ENCODE assay signal across 14 cellular contexts in the genomic region with DNA sequence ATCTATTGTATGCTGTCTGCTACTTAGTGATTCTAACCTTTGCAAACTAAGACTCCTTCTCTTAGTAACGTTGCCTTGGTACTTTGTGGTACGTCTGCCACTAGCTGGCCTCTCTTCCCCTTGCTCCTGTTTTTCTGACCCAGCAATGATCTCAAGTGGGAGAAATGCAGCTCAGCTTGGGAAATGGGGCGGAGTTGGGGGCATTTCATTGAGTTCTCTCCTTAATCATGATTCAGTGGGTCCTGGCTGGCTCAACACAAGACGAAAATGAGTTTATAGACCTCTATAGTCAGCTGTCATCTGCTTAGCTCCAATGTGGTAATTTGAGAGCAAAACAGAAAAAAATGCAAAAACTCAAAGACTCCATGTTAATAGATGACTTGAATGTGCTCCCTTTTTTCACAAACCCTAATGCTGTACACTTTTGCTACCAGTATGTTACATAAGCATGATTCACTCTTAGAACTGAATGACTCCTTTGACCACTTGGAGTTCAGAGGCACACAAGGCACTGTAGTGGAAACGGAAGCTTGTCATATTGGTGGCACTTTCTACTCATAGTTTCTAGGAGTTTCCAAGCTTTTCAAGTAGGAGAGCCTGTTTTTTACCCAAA. TPM values are rescaled to one million over a fixed set of nuclear protein-coding genes. Genes with fewer than 3 reads are reported as not detected.
DNase-seq lines count a peak whose midpoint lies in the region; ATAC-seq, FAIRE-seq and TF ChIP-seq lines count a peak whose summit lies in the region.
"Had no signal": no experiment of that assay in that cellular context is flagged by ENCODE, and none has a peak within 500 bp of the region (broad histone marks: within the 10 kb centered on the region; RNA-seq: fewer than 3 reads in every experiment).

No MANE protein-coding gene starts in this region.

- H3K27ac Mint-ChIP-seq in activated CD4-positive, alpha-beta T cell treated with anti-CD3 and anti-CD28 coated beads for 36 hours = no peak overlapping the region
- H3K27ac Mint-ChIP-seq in astrocyte (ENCODE audit: unreplicated experiment) (peak overlapping the region; percentile 41), T-helper 17 cell (no peak overlapping the region)

- peak overlapping the region; percentile 43 for H3K4me2 ChIP-seq in astrocyte (ENCODE audit: low read length)

- H3K27ac ChIP-seq in astrocyte (ENCODE audit: low read depth, low read length) (no peak overlapping the region), transverse colon (peak overlapping the region; percentile 38 to 54 (median 48))
- H3K27ac ChIP-seq: esophagus squamous epithelium had no signal

- intact Hi-C loops in activated CD4-positive, alpha-beta T cell treated with anti-CD3 and anti-CD28 coated beads for 36 hours (cut with DNase I, micrococcal nuclease) = no loop called here
- intact Hi-C loops in transverse colon (cut with DNase I; ENCODE audit: low total_unique reads) = no loop called here

- H3K79me2 ChIP-seq in astrocyte (ENCODE audit: insufficient read depth, low read length) = no peaks in the 10 kb centered on the region

- H3K36me3 Mint-ChIP-seq in activated CD4-positive, alpha-beta T cell treated with anti-CD3 and anti-CD28 coated beads for 36 hours (ENCODE audit: low read depth) = no peaks in the 10 kb centered on the region
- peaks cover 2% of the 10 kb centered on the region for H3K36me3 Mint-ChIP-seq in astrocyte (ENCODE audit: low read depth, unreplicated experiment)
- peaks cover under 1% of the 10 kb centered on the region for H3K36me3 Mint-ChIP-seq in T-helper 17 cell (ENCODE audit: low read depth)

- DNase-seq in activated CD4-positive, alpha-beta T cell treated with anti-CD3 and anti-CD28 coated beads for 36 hours = no peak
- no peak for DNase-seq in activated CD4-positive, alpha-beta T cell treated with anti-CD3 and anti-CD28 coated beads, Interleukin-2, amount 50 U/mL, for 48 hours
- DNase-seq in astrocyte (ENCODE audit: low read depth) (peak; percentile 80), medulla oblongata (ENCODE audit: extremely low spot score) (peak; percentile 26), transverse colon (no peak), T-helper 17 cell (no peak)
- DNase-seq: activated effector memory CD4-positive, alpha-beta T cell treated with Interleukin-2 at 50 U/mL for 16 hours; esophagus squamous epithelium; kidney; NCI-H510A; nucleus accumbens; stimulated activated CD4-positive, alpha-beta T cell treated with anti-CD3 and anti-CD28 coated beads, Interleukin-4, amount 100 ng/mL, for 4 hours had no signal

- no peak for TF ChIP-seq POLR2A in transverse colon (IDR thresholded peaks at IDR 0.05)

- H3K27me3 ChIP-seq in astrocyte (ENCODE audit: insufficient read depth, low read length) (no peaks in the 10 kb centered on the region), transverse colon (no peaks in the 10 kb centered on the region)
- H3K27me3 ChIP-seq: esophagus squamous epithelium had no signal

- H3K4me3 ChIP-seq in astrocyte (ENCODE audit: insufficient read depth, low read depth, low read length) (no peak overlapping the region), transverse colon (no peak overlapping the region)
- H3K4me3 ChIP-seq: esophagus squamous epithelium had no signal

- no peaks in the 10 kb centered on the region for H3K9me3 Mint-ChIP-seq in activated CD4-positive, alpha-beta T cell treated with anti-CD3 and anti-CD28 coated beads for 36 hours (ENCODE audit: low read depth)
- H3K9me3 Mint-ChIP-seq in astrocyte (ENCODE audit: unreplicated experiment) = no peaks in the 10 kb centered on the region

- no peak overlapping the region for H3K4me3 Mint-ChIP-seq in activated CD4-positive, alpha-beta T cell treated with anti-CD3 and anti-CD28 coated beads for 36 hours
- H3K4me3 Mint-ChIP-seq in astrocyte (ENCODE audit: unreplicated experiment) (peak overlapping the region; percentile 13), T-helper 17 cell (no peak overlapping the region)

- H3K4me1 Mint-ChIP-seq in activated CD4-positive, alpha-beta T cell treated with anti-CD3 and anti-CD28 coated beads for 36 hours = no peaks in the 10 kb centered on the region
- H3K4me1 Mint-ChIP-seq in astrocyte (ENCODE audit: low read depth, unreplicated experiment) = peaks cover 19% of the 10 kb centered on the region
- H3K4me1 Mint-ChIP-seq in T-helper 17 cell = no peaks in the 10 kb centered on the region

- POLR2A ChIA-PET in activated CD4-positive, alpha-beta T cell treated with anti-CD3 and anti-CD28 coated beads for 36 hours (lab: Charles Lee) = interaction anchor here (0.6 kb wide), 1 partner anchor 37 kb away, joined by 3 read pairs; no protein-coding TSS in a partner anchor

- WGBS in transverse colon (ENCODE audit: low coverage in 1 of 2), 2 donors = 44 to 51% methylated on average over 3 to 5 of the region's 5 CpGs

- peak; percentile 47 for ATAC-seq in activated CD4-positive, alpha-beta T cell treated with anti-CD3 and anti-CD28 coated beads for 36 hours
- ATAC-seq in GM19328 (IDR thresholded peaks at IDR 0.05; ENCODE audit: unreplicated experiment) (no peak), GM21447 (IDR thresholded peaks at IDR 0.05; ENCODE audit: unreplicated experiment) (no peak), T-helper 17 cell (no peak)

- H2AFZ ChIP-seq in astrocyte (ENCODE audit: low read depth, low read length) = peak overlapping the region; percentile 21

- FAIRE-seq in astrocyte (lab: Jason Lieb, UNC) = no peak
- FAIRE-seq: kidney had no signal

- H3K4me1 ChIP-seq in astrocyte (ENCODE audit: insufficient read depth, low read length) (peaks cover 4% of the 10 kb centered on the region), transverse colon (peaks cover 0 to 14% (median 7%) of the 10 kb centered on the region in 4 donors)
- H3K4me1 ChIP-seq: esophagus squamous epithelium had no signal

- H3K9ac ChIP-seq in astrocyte (ENCODE audit: low read length) = no peak overlapping the region

- no peaks in the 10 kb centered on the region for H3K27me3 Mint-ChIP-seq in activated CD4-positive, alpha-beta T cell treated with anti-CD3 and anti-CD28 coated beads for 36 hours
- H3K27me3 Mint-ChIP-seq in astrocyte (ENCODE audit: low read depth, unreplicated experiment) (no peaks in the 10 kb centered on the region), T-helper 17 cell (peaks cover 21% of the 10 kb centered on the region)

- CTCF ChIA-PET in activated CD4-positive, alpha-beta T cell treated with anti-CD3 and anti-CD28 coated beads for 36 hours (lab: Charles Lee) = interaction anchor here (0.6 to 1.1 kb wide), 3 partner anchors 10 to 830 kb away, joined by 3 read pairs; no protein-coding TSS in a partner anchor

- no peak for TF ChIP-seq CTCF in astrocyte (IDR thresholded peaks at IDR 0.05; ENCODE audit: insufficient read depth, low read depth, low read length)
- TF ChIP-seq CTCF in transverse colon (IDR thresholded peaks at IDR 0.05) = no peak

- in situ Hi-C loops in transverse colon (cut with MboI; ENCODE audit: low pct_ligation_motif_present in 1 of 4, low pct_unique_long_range_greater_than_20kb in 1 of 4, low sequenced_read_pairs in 3 of 4) = no loop called here

- H3K9me3 ChIP-seq in astrocyte (ENCODE audit: insufficient read depth, low read depth, low read length) = no peaks in the 10 kb centered on the region
- H3K9me3 ChIP-seq in transverse colon = no peaks in the 10 kb centered on the region
- H3K9me3 ChIP-seq in T-helper 17 cell (ENCODE audit: control insufficient read depth, low read length, poor library complexity, severe bottlenecking) = no peaks in the 10 kb centered on the region
- H3K9me3 ChIP-seq: esophagus squamous epithelium had no signal

- TF ChIP-seq EP300 in transverse colon (IDR thresholded peaks at IDR 0.05; ENCODE audit: low read depth) = no peak

- H4K20me1 ChIP-seq in astrocyte (ENCODE audit: insufficient read depth, low read length) = no peaks in the 10 kb centered on the region

- no peaks in the 10 kb centered on the region for H3K36me3 ChIP-seq in astrocyte (ENCODE audit: insufficient read depth, low read length)
- H3K36me3 ChIP-seq in transverse colon = no peaks in the 10 kb centered on the region
- H3K36me3 ChIP-seq: esophagus squamous epithelium had no signal

RNA-seq across cellular contexts. Expression of gene SOX4, which starts 55.3 kb away (rescaled TPM):
- total RNA-seq in activated CD4-positive, alpha-beta T cell treated with anti-CD3 and anti-CD28 coated beads for 36 hours = 1 to 10 TPM; 2.3 to 2.5 TPM
- total RNA-seq in astrocyte = 94.9 and 108 TPM in 2 replicates
- 10 to 100 TPM in 3 of 4 donors, 1 to 10 TPM in 1; 7.5 to 25.3 (median 12.9) TPM for total RNA-seq in transverse colon
- 1 to 10 TPM in 1 of 2 donors, under 1 TPM in 1; 0.97 to 1.7 TPM for total RNA-seq in T-helper 17 cell

Comparison
In these comparisons a context has a peak if more than half of its experiments do, and no peak if none do; other contexts are left out.
1. DNase-seq: peak in astrocyte (single experiment) and medulla oblongata (single experiment); none in activated CD4-positive, alpha-beta T cell treated with anti-CD3 and anti-CD28 coated beads for 36 hours (single experiment), activated CD4-positive, alpha-beta T cell treated with anti-CD3 and anti-CD28 coated beads, Interleukin-2, amount 50 U/mL, for 48 hours (0 of 2), transverse colon (single experiment) and T-helper 17 cell (0 of 3).